In genomic region chr6:156780117-156780641, GRCh38 we compare ENCODE assay signal across 1 cellular context.
TF ChIP-seq lines count a peak whose summit lies in the region.

No MANE protein-coding gene starts in this region.

TF ChIP-seq in endothelial cell of umbilical vein, 7 proteins besides CTCF, POLR2A, EP300 and RAD21 (continued from another document):
- peak; percentile 14 for TF ChIP-seq GATA2 (IDR thresholded peaks at IDR 0.05; ENCODE audit: insufficient read depth, insufficient read length, low read depth, low read length)
